In genomic region chr6:14118444-14118843, GRCh38 we compare ENCODE assay signal across 9 cellular contexts. TPM values are rescaled to one million over a fixed set of nuclear protein-coding genes. Genes with fewer than 3 reads are reported as not detected.
DNase-seq lines count a peak whose midpoint lies in the region; ATAC-seq, FAIRE-seq and TF ChIP-seq lines count a peak whose summit lies in the region.
"Had no signal": no experiment of that assay in that cellular context is flagged by ENCODE, and none has a peak within 500 bp of the region (broad histone marks: within the 10 kb centered on the region; RNA-seq: fewer than 3 reads in every experiment).

No MANE protein-coding gene starts in this region.

- no peaks in the 10 kb centered on the region for H3K9me2 ChIP-seq in PC-3 (replicated peaks; ENCODE audit: low read length)

- no peaks in the 10 kb centered on the region for H4K20me1 ChIP-seq in PC-3 (ENCODE audit: low read length)

- H2AFZ ChIP-seq in PC-3 (ENCODE audit: low read length): peak overlapping the region; percentile 90

- no peaks in the 10 kb centered on the region for H3F3A ChIP-seq in PC-3 (ENCODE audit: low read length, unreplicated experiment)

- no peaks in the 10 kb centered on the region for H3K9me3 ChIP-seq in PC-3 (ENCODE audit: low read length)
- H3K9me3 ChIP-seq in tibial artery: no peaks in the 10 kb centered on the region

- no peaks in the 10 kb centered on the region for H3K27me3 Mint-ChIP-seq in effector memory CD8-positive, alpha-beta T cell

- H3K4me3 Mint-ChIP-seq in effector memory CD8-positive, alpha-beta T cell: peak overlapping the region; percentile 97 to 99

- H3K36me3 ChIP-seq in PC-3 (ENCODE audit: low read depth, low read length) (no peaks in the 10 kb centered on the region), rectal smooth muscle tissue (ENCODE audit: control insufficient read depth, insufficient read depth, low read length) (no peaks in the 10 kb centered on the region), tibial artery (no peaks in the 10 kb centered on the region)

- TF ChIP-seq CTCF in PC-3 (conservative IDR thresholded peaks at IDR 0.05; ENCODE audit: low read depth, low read length) (no peak), tibial artery (IDR thresholded peaks at IDR 0.05) (no peak)

- H3K4me3 ChIP-seq in PC-3 (ENCODE audit: low read length) (peak overlapping the region; percentile 89), rectal smooth muscle tissue (ENCODE audit: low read length) (peak overlapping the region; percentile 75), tibial artery (peak overlapping the region in 1 of 2 donors; percentile 64)

- peaks cover 38% of the 10 kb centered on the region for H3K36me3 Mint-ChIP-seq in effector memory CD8-positive, alpha-beta T cell (ENCODE audit: insufficient read depth)

- H3K27me3 ChIP-seq in PC-3 (ENCODE audit: low read length): no peaks in the 10 kb centered on the region
- H3K27me3 ChIP-seq in rectal smooth muscle tissue (ENCODE audit: control insufficient read depth, insufficient read depth, low read length): no peaks in the 10 kb centered on the region
- H3K27me3 ChIP-seq in tibial artery: peaks cover 0 to 6% of the 10 kb centered on the region in 2 donors

- POLR2A ChIA-PET in PC-3 (lab: Charles Lee; ENCODE audit: unreplicated experiment): no interaction called here

- H3K9me3 Mint-ChIP-seq in effector memory CD8-positive, alpha-beta T cell: no peaks in the 10 kb centered on the region

- peak overlapping the region; percentile 99 for H3K4me2 ChIP-seq in PC-3 (ENCODE audit: low read length)

- 0 out of 2 replicates have a peak, but pooled peaks cover 12% of the 10 kb centered on the region for H3K79me2 ChIP-seq in PC-3 (ENCODE audit: low read length)

- ATAC-seq in PC-3: no peak
- no peak for ATAC-seq in effector memory CD8-positive, alpha-beta T cell (replicated peaks)
- no peak for ATAC-seq in HG02678 (IDR thresholded peaks at IDR 0.05; ENCODE audit: unreplicated experiment)
- ATAC-seq in GM19452 (IDR thresholded peaks at IDR 0.05; ENCODE audit: unreplicated experiment): no peak

- no peak for TF ChIP-seq POLR2A in GM12892 (IDR thresholded peaks at IDR 0.05; ENCODE audit: low read depth, low read length)

- CTCF ChIA-PET in PC-3 (lab: Charles Lee): no interaction called here

- intact Hi-C loops in PC-3 (cut with micrococcal nuclease): loop anchor here (2.0 kb wide), 1 partner anchor 210 kb away; no protein-coding TSS in a partner anchor
- intact Hi-C loops in tibial artery (cut with DNase I; ENCODE audit: low total_unique reads): no loop called here

- H3K27ac Mint-ChIP-seq in effector memory CD8-positive, alpha-beta T cell: peak overlapping the region; percentile 98 to 99

- DNase-seq in GM12892 (ENCODE audit: insufficient read length) (no peak), PC-3 (no peak), iPS-NIHi11 (ENCODE audit: low spot score) (no peak), tibial artery (no peak)
- DNase-seq in effector memory CD8-positive, alpha-beta T cell: no peak

- H3K9ac ChIP-seq in PC-3 (ENCODE audit: low read length) (peak overlapping the region; percentile 68; the same call in 1 of the 2 replicates), rectal smooth muscle tissue (ENCODE audit: low read length) (no peak overlapping the region)

- TSS peak; percentile 51 for BruUV-seq in PC-3 (replicated peaks; lab: Mats Ljungman, UMichigan)

- H3K27ac ChIP-seq in PC-3 (ENCODE audit: low read length) (no peak overlapping the region), rectal smooth muscle tissue (ENCODE audit: low read depth, low read length) (no peak overlapping the region), tibial artery (no peak overlapping the region)

- H3K4me1 ChIP-seq in PC-3 (ENCODE audit: insufficient read depth, low read length): peaks cover 8% of the 10 kb centered on the region; the same call in 1 of the 2 replicates
- H3K4me1 ChIP-seq in rectal smooth muscle tissue (ENCODE audit: control insufficient read depth, insufficient read depth, low read length): no peaks in the 10 kb centered on the region
- peaks cover 0 to 15% (median 12%) of the 10 kb centered on the region in 4 donors for H3K4me1 ChIP-seq in tibial artery

- FAIRE-seq in GM12892 (lab: Jason Lieb, UNC): peak; percentile 87
- FAIRE-seq: frontal cortex had no signal

- H3K4me1 Mint-ChIP-seq in effector memory CD8-positive, alpha-beta T cell (ENCODE audit: low read depth in 2 of 2): peaks cover 26 to 30% of the 10 kb centered on the region in 2 donors

RNA-seq across cellular contexts. Expression of gene CD83, which starts 0.9 kb away (rescaled TPM):
- polyA plus RNA-seq in GM12892 (2012; ENCODE audit: missing spikeins): 54.7 TPM
- total RNA-seq in PC-3 (2014; rRNA removed): 13.0 and 15.2 TPM in 2 replicates
